In the genomic region with DNA sequence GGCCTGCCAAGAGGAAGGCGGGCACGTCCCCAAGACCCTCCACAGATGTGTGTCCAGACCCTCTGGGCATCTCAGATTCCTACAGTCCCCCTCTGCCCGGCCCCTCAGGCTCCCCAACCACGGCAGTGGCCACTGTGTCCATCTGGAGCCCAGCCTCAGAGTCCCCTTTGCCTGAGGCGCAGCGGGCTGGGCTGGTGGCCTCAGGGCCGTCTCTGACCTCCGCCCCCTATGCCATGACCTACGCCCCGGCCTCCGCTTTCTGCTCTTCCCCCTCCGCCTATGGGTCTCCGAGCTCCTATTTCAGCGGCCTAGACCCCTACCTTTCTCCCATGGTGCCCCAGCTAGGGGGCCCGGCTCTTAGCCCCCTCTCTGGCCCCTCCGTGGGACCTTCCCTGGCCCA, we compare ENCODE assay signal across 19 cellular contexts. TPM values are rescaled to one million over a fixed set of nuclear protein-coding genes. Genes with fewer than 3 reads are reported as not detected.
DNase-seq lines count a peak whose midpoint lies in the region; ATAC-seq, FAIRE-seq and TF ChIP-seq lines count a peak whose summit lies in the region.
"Had no signal": no experiment of that assay in that cellular context is flagged by ENCODE, and none has a peak within 500 bp of the region (broad histone marks: within the 10 kb centered on the region; RNA-seq: fewer than 3 reads in every experiment).

No MANE protein-coding gene starts in this region.

- TF ChIP-seq CTCF in nephron progenitor cell (IDR thresholded peaks at IDR 0.05) (no peak), WTC11 (IDR thresholded peaks at IDR 0.05) (no peak)

- POLR2A ChIA-PET in WTC11 (lab: Charles Lee), result interaction anchor here (0.5 to 1.3 kb wide), 2 partner anchors 10 to 229 kb away, joined by 5 to 8 read pairs; no protein-coding TSS in a partner anchor

- H3K27me3 Mint-ChIP-seq in nephron progenitor cell (ENCODE audit: low read depth, poor library complexity) (peaks cover 7% of the 10 kb centered on the region), WTC11 (ENCODE audit: low read depth) (no peaks in the 10 kb centered on the region; the same call in 1 of the 2 replicates)
- peaks cover 16% of the 10 kb centered on the region for H3K27me3 Mint-ChIP-seq in activated T-cell treated with anti-CD3 and anti-CD28 coated beads, Interleukin-2, amount 50 U/mL, for 24 hours
- H3K27me3 Mint-ChIP-seq in natural killer cell treated with Interleukin-12 subunit alpha and Interleukin-12 subunit beta and Interleukin-15 and Interleukin-18, amount 100 ng/mL, for 72 hours, result peaks cover 12 to 17% of the 10 kb centered on the region in 2 donors

- no peak for FAIRE-seq in GM12892 (lab: Jason Lieb, UNC)
- FAIRE-seq: A204.1, G401.6, GM18507 had no signal

- H3K36me3 Mint-ChIP-seq in nephron progenitor cell (ENCODE audit: low read depth) (no peaks in the 10 kb centered on the region), WTC11 (no peaks in the 10 kb centered on the region)
- H3K36me3 Mint-ChIP-seq in activated T-cell treated with anti-CD3 and anti-CD28 coated beads, Interleukin-2, amount 50 U/mL, for 24 hours (ENCODE audit: low read depth), result no peaks in the 10 kb centered on the region
- no peaks in the 10 kb centered on the region for H3K36me3 Mint-ChIP-seq in natural killer cell treated with Interleukin-12 subunit alpha and Interleukin-12 subunit beta and Interleukin-15 and Interleukin-18, amount 100 ng/mL, for 72 hours
- H3K36me3 Mint-ChIP-seq: CD4-positive, CD25-positive, alpha-beta regulatory T cell; IgD-negative memory B cell had no signal

- DNase-seq in ecto neural progenitor cell (ENCODE audit: low spot score) (peak; percentile 76), nephron progenitor cell (peak; percentile 55), GM12892 (ENCODE audit: insufficient read length) (no peak), WTC11 (ENCODE audit: low spot score) (no peak)
- no peak for DNase-seq in activated T-cell treated with anti-CD3 and anti-CD28 coated beads, Interleukin-2, amount 50 U/mL, for 24 hours
- no peak for DNase-seq in natural killer cell treated with Interleukin-12 subunit alpha and Interleukin-12 subunit beta and Interleukin-15 and Interleukin-18, amount 100 ng/mL, for 72 hours (ENCODE audit: low spot score)
- DNase-seq: ACHN; BE2C; C1 segment of cervical spinal cord; Caco-2; CD4-positive, CD25-positive, alpha-beta regulatory T cell; KBM-7 had no signal

- ATAC-seq in esophagus mucosa (peak; percentile 23), WTC11 (no peak)
- ATAC-seq in natural killer cell treated with Interleukin-12 subunit alpha and Interleukin-12 subunit beta and Interleukin-15 and Interleukin-18, amount 100 ng/mL, for 72 hours, result no peak

- CTCF ChIA-PET in WTC11 (lab: Charles Lee), result interaction anchor here (0.6 to 1.8 kb wide), 15 partner anchors 10 to 433 kb away, joined by 3 to 50 read pairs (median 5); a partner anchor contains a TSS

- H3K9me3 Mint-ChIP-seq in nephron progenitor cell (no peaks in the 10 kb centered on the region), WTC11 (no peaks in the 10 kb centered on the region)
- H3K9me3 Mint-ChIP-seq in activated T-cell treated with anti-CD3 and anti-CD28 coated beads, Interleukin-2, amount 50 U/mL, for 24 hours, result no peaks in the 10 kb centered on the region
- H3K9me3 Mint-ChIP-seq in natural killer cell treated with Interleukin-12 subunit alpha and Interleukin-12 subunit beta and Interleukin-15 and Interleukin-18, amount 100 ng/mL, for 72 hours, result no peaks in the 10 kb centered on the region
- H3K9me3 Mint-ChIP-seq: CD4-positive, CD25-positive, alpha-beta regulatory T cell; IgD-negative memory B cell had no signal

- H3K4me3 Mint-ChIP-seq in nephron progenitor cell (peak overlapping the region; percentile 43), WTC11 (no peak overlapping the region)
- no peak overlapping the region for H3K4me3 Mint-ChIP-seq in activated T-cell treated with anti-CD3 and anti-CD28 coated beads, Interleukin-2, amount 50 U/mL, for 24 hours
- H3K4me3 Mint-ChIP-seq in natural killer cell treated with Interleukin-12 subunit alpha and Interleukin-12 subunit beta and Interleukin-15 and Interleukin-18, amount 100 ng/mL, for 72 hours, result no peak overlapping the region
- H3K4me3 Mint-ChIP-seq: CD4-positive, CD25-positive, alpha-beta regulatory T cell; IgD-negative memory B cell had no signal

- TF ChIP-seq POLR2A in GM12892 (IDR thresholded peaks at IDR 0.05; ENCODE audit: low read depth, low read length), result no peak

- H3K27ac Mint-ChIP-seq in nephron progenitor cell (peak overlapping the region; percentile 60), WTC11 (no peak overlapping the region)
- H3K27ac Mint-ChIP-seq in activated T-cell treated with anti-CD3 and anti-CD28 coated beads, Interleukin-2, amount 50 U/mL, for 24 hours, result no peak overlapping the region
- no peak overlapping the region for H3K27ac Mint-ChIP-seq in natural killer cell treated with Interleukin-12 subunit alpha and Interleukin-12 subunit beta and Interleukin-15 and Interleukin-18, amount 100 ng/mL, for 72 hours
- H3K27ac Mint-ChIP-seq: CD4-positive, CD25-positive, alpha-beta regulatory T cell had no signal

- H3K4me1 Mint-ChIP-seq in nephron progenitor cell (peaks cover 30% of the 10 kb centered on the region), WTC11 (peaks cover 26% of the 10 kb centered on the region)
- no peaks in the 10 kb centered on the region for H3K4me1 Mint-ChIP-seq in activated T-cell treated with anti-CD3 and anti-CD28 coated beads, Interleukin-2, amount 50 U/mL, for 24 hours (ENCODE audit: low read depth)
- no peaks in the 10 kb centered on the region for H3K4me1 Mint-ChIP-seq in natural killer cell treated with Interleukin-12 subunit alpha and Interleukin-12 subunit beta and Interleukin-15 and Interleukin-18, amount 100 ng/mL, for 72 hours (ENCODE audit: low read depth in 2 of 2)
- H3K4me1 Mint-ChIP-seq: IgD-negative memory B cell had no signal

TF ChIP-seq in WTC11, 78 proteins besides CTCF, POLR2A, EP300 and RAD21:
- no peak for TF ChIP-seq ZNF263 (CRISPR knock-in tag; IDR thresholded peaks at IDR 0.05; ENCODE audit: low read depth)
- TF ChIP-seq ZNF396 (CRISPR knock-in tag; IDR thresholded peaks at IDR 0.05; ENCODE audit: borderline replicate concordance), result no peak
- TF ChIP-seq, protein P1, sequence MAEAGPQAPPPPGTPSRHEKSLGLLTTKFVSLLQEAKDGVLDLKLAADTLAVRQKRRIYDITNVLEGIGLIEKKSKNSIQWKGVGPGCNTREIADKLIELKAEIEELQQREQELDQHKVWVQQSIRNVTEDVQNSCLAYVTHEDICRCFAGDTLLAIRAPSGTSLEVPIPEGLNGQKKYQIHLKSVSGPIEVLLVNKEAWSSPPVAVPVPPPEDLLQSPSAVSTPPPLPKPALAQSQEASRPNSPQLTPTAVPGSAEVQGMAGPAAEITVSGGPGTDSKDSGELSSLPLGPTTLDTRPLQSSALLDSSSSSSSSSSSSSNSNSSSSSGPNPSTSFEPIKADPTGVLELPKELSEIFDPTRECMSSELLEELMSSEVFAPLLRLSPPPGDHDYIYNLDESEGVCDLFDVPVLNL (CRISPR knock-in tag; IDR thresholded peaks at IDR 0.05; ENCODE audit: borderline replicate concordance, low read depth), result no peak
- no peak for TF ChIP-seq KAT7 (CRISPR knock-in tag; IDR thresholded peaks at IDR 0.05; ENCODE audit: borderline replicate concordance)
- TF ChIP-seq ZNF423 (CRISPR knock-in tag; IDR thresholded peaks at IDR 0.05), result no peak

RNA-seq across cellular contexts. Expression of a gene that starts 17.7 kb away (rescaled TPM):
- total RNA-seq in esophagus mucosa (not detected), WTC11 (2021) (0.17 to 0.53 TPM (median 0.25 TPM) in 3 replicates)
- not detected for polyA plus RNA-seq in GM12892 (2012; ENCODE audit: missing spikeins)
- not detected for total RNA-seq in natural killer cell treated with Interleukin-12 subunit alpha and Interleukin-12 subunit beta and Interleukin-15 and Interleukin-18, amount 100 ng/mL, for 72 hours
- total RNA-seq: Caco-2; CD4-positive, CD25-positive, alpha-beta regulatory T cell; H4; HT1080 had no signal
- polyA plus RNA-seq: CD4-positive, CD25-positive, alpha-beta regulatory T cell; IgD-negative memory B cell had no signal

RNA-seq across cellular contexts. Expression of a gene that starts 19.6 kb away (rescaled TPM):
- total RNA-seq in esophagus mucosa (not detected), WTC11 (2021) (not detected in 3 replicates)
- polyA plus RNA-seq in GM12892 (2012; ENCODE audit: missing spikeins), result not detected
- not detected for total RNA-seq in natural killer cell treated with Interleukin-12 subunit alpha and Interleukin-12 subunit beta and Interleukin-15 and Interleukin-18, amount 100 ng/mL, for 72 hours
- total RNA-seq: Caco-2; CD4-positive, CD25-positive, alpha-beta regulatory T cell; H4; HT1080 had no signal
- polyA plus RNA-seq: CD4-positive, CD25-positive, alpha-beta regulatory T cell; IgD-negative memory B cell had no signal

RNA-seq across cellular contexts. Expression of a gene that starts 35.1 kb away (rescaled TPM):
- not detected for total RNA-seq in esophagus mucosa
- polyA plus RNA-seq in GM12892 (2012; ENCODE audit: missing spikeins), result not detected
- not detected in 3 replicates for total RNA-seq in WTC11 (2021)
- not detected for total RNA-seq in natural killer cell treated with Interleukin-12 subunit alpha and Interleukin-12 subunit beta and Interleukin-15 and Interleukin-18, amount 100 ng/mL, for 72 hours
- total RNA-seq: Caco-2; CD4-positive, CD25-positive, alpha-beta regulatory T cell; H4; HT1080 had no signal
- polyA plus RNA-seq: CD4-positive, CD25-positive, alpha-beta regulatory T cell; IgD-negative memory B cell had no signal

RNA-seq across cellular contexts. Expression of a gene that starts 46.7 kb away (rescaled TPM):
- not detected for total RNA-seq in esophagus mucosa
- polyA plus RNA-seq in GM12892 (2012; ENCODE audit: missing spikeins), result not detected
- total RNA-seq in WTC11 (2021), result 0.18 to 0.32 TPM (median 0.31 TPM) in 3 replicates
- total RNA-seq in natural killer cell treated with Interleukin-12 subunit alpha and Interleukin-12 subunit beta and Interleukin-15 and Interleukin-18, amount 100 ng/mL, for 72 hours, result not detected
- total RNA-seq: CD4-positive, CD25-positive, alpha-beta regulatory T cell; H4; HT1080 had no signal
- polyA plus RNA-seq: CD4-positive, CD25-positive, alpha-beta regulatory T cell; IgD-negative memory B cell had no signal

Comparison
In these comparisons a context has a peak if more than half of its experiments do, and no peak if none do; other contexts are left out.
1. DNase-seq: peak in ecto neural progenitor cell (single experiment) and nephron progenitor cell (single experiment); none in GM12892 (single experiment), activated T-cell treated with anti-CD3 and anti-CD28 coated beads, Interleukin-2, amount 50 U/mL, for 24 hours (single experiment), WTC11 (single experiment) and natural killer cell treated with Interleukin-12 subunit alpha and Interleukin-12 subunit beta and Interleukin-15 and Interleukin-18, amount 100 ng/mL, for 72 hours (single experiment).